ENCODE assay signal across 9 cellular contexts in genomic region chr10:119817991-119818888, GRCh38. TPM values are rescaled to one million over a fixed set of nuclear protein-coding genes. Genes with fewer than 3 reads are reported as not detected.
DNase-seq lines count a peak whose midpoint lies in the region; ATAC-seq and TF ChIP-seq lines count a peak whose summit lies in the region.
"Had no signal": no experiment of that assay in that cellular context is flagged by ENCODE, and none has a peak within 500 bp of the region (broad histone marks: within the 10 kb centered on the region; RNA-seq: fewer than 3 reads in every experiment).

No MANE protein-coding gene starts in this region.

- 0 out of 2 replicates have a peak, but pooled peaks cover 2% of the 10 kb centered on the region for H3K36me3 ChIP-seq in ES-I3 (ENCODE audit: insufficient read depth, low read length)
- H3K36me3 ChIP-seq: neutrophil had no signal

- TF ChIP-seq CTCF in astrocyte of the spinal cord (IDR thresholded peaks at IDR 0.05; ENCODE audit: low read depth, low read length): peak; percentile 7

- DNase-seq in astrocyte of the spinal cord (ENCODE audit: low read depth, low spot score) (peak; percentile 62), left ventricle myocardium superior (peak; percentile 77), pons (ENCODE audit: low spot score) (peak; percentile 44), HuH-7.5 (ENCODE audit: low spot score) (no peak), COLO829 (ENCODE audit: low spot score) (no peak)

- H3K4me1 ChIP-seq in ES-I3 (ENCODE audit: insufficient read depth, low read length): no peaks in the 10 kb centered on the region

- peak overlapping the region; percentile 96 for H3K9ac ChIP-seq in ES-I3 (ENCODE audit: low read depth, low read length)

- ATAC-seq in left ventricle myocardium superior: peak; percentile 75
- ATAC-seq in GM18519 (IDR thresholded peaks at IDR 0.05; ENCODE audit: low FRiP score, unreplicated experiment): no peak
- no peak for ATAC-seq in HG02678 (IDR thresholded peaks at IDR 0.05; ENCODE audit: unreplicated experiment)

- intact Hi-C loops in left ventricle myocardium superior (cut with micrococcal nuclease): no loop called here

- H3K4me3 ChIP-seq in astrocyte of the spinal cord (ENCODE audit: low read depth, low read length): peak overlapping the region; percentile 43

- in situ Hi-C loops in astrocyte of the spinal cord (cut with HindIII; ENCODE audit: low sequenced_read_pairs): no loop called here

- no peaks in the 10 kb centered on the region for H3K9me3 ChIP-seq in ES-I3 (ENCODE audit: control insufficient read depth, insufficient read depth, low read length)
- H3K9me3 ChIP-seq: neutrophil had no signal

RNA-seq across cellular contexts. Expression of gene MCMBP, which starts 54.4 kb away (rescaled TPM):
- total RNA-seq in left ventricle myocardium superior: 29.0 TPM

Comparison
In these comparisons a context has a peak if more than half of its experiments do, and no peak if none do; other contexts are left out.
1. DNase-seq: peak in astrocyte of the spinal cord (single experiment), left ventricle myocardium superior (single experiment) and pons (single experiment); none in HuH-7.5 (single experiment) and COLO829 (single experiment).